ENCODE assay signal across 29 cellular contexts in genomic region chr6:144776031-144776819, GRCh38.
A peak's percentile ranks its signal among the peaks of the same experiment; 100 is the strongest.
DNase-seq lines count a peak whose midpoint lies in the region; ATAC-seq, FAIRE-seq and TF ChIP-seq lines count a peak whose summit lies in the region.
"Had no signal": no experiment of that assay in that cellular context is flagged by ENCODE, and none has a peak within 500 bp of the region (broad histone marks: within the 10 kb centered on the region; RNA-seq: fewer than 3 reads in every experiment).

No MANE protein-coding gene starts in this region.

- H3K4me1 ChIP-seq in CD8-positive, alpha-beta T cell (ENCODE audit: insufficient read depth, low read length), result no peaks in the 10 kb centered on the region
- H3K4me1 ChIP-seq in kidney (ENCODE audit: control insufficient read depth in 1 of 2, insufficient read depth in 1 of 2, low read depth in 1 of 2, low read length in 2 of 2) (peaks cover 6 to 10% of the 10 kb centered on the region in 2 donors), mucosa of descending colon (ENCODE audit: low read depth) (no peaks in the 10 kb centered on the region)
- H3K4me1 ChIP-seq: breast epithelium, gastroesophageal sphincter, left ventricle myocardium inferior had no signal

- no peak overlapping the region for H3K9ac ChIP-seq in kidney (ENCODE audit: low read length in 2 of 2)

- H3K27ac ChIP-seq in CD8-positive, alpha-beta T cell (ENCODE audit: low read depth, low read length), result no peak overlapping the region
- peak overlapping the region; percentile 2 to 60 for H3K27ac ChIP-seq in kidney (ENCODE audit: low read depth in 2 of 2, low read length in 2 of 2)
- H3K27ac ChIP-seq: breast epithelium, gastroesophageal sphincter, left ventricle myocardium inferior had no signal

- FAIRE-seq in kidney (lab: Jason Lieb, UNC), result peak; percentile 62
- FAIRE-seq: endothelial cell of umbilical vein had no signal

- no peak overlapping the region for H3K4me3 Mint-ChIP-seq in CD8-positive, alpha-beta T cell
- H3K4me3 Mint-ChIP-seq: B cell; HFFc6; mesothelial cell of epicardium; naive B cell; stimulated activated effector memory CD8-positive, alpha-beta T cell treated with anti-CD3 and anti-CD28 coated beads, Interleukin-12 subunit alpha, Interleukin-12 subunit beta, amount 100 ng/mL, for 72 hours; T-helper 2 cell treated with Interferon-gamma antibody and Interleukin-4, amounts not matched to agents 5 μg/mL and 100 μg/mL, for 36 hours had no signal

- POLR2A ChIA-PET in CD8-positive, alpha-beta T cell (lab: Charles Lee), result interaction anchor here (0.6 to 1.3 kb wide), 2 partner anchors 12 to 836 kb away, joined by 3 read pairs; no protein-coding TSS in a partner anchor

- H3K4me1 Mint-ChIP-seq in CD8-positive, alpha-beta T cell (ENCODE audit: low read depth), result peaks cover 4% of the 10 kb centered on the region
- H3K4me1 Mint-ChIP-seq: B cell, mesothelial cell of epicardium had no signal

- H3K9me3 Mint-ChIP-seq in CD8-positive, alpha-beta T cell, result no peaks in the 10 kb centered on the region
- H3K9me3 Mint-ChIP-seq: activated naive CD4-positive, alpha-beta T cell treated with anti-CD3 and anti-CD28 coated beads, Interleukin-2, amount 50 U/mL, for 72 hours; HFFc6; mesothelial cell of epicardium; naive B cell; stimulated activated effector memory CD8-positive, alpha-beta T cell treated with anti-CD3 and anti-CD28 coated beads, Interleukin-12 subunit alpha, Interleukin-12 subunit beta, amount 100 ng/mL, for 72 hours; T-helper 2 cell treated with Interferon-gamma antibody and Interleukin-4, amounts not matched to agents 5 μg/mL and 100 μg/mL, for 36 hours had no signal

- CTCF ChIA-PET in CD8-positive, alpha-beta T cell (lab: Charles Lee), result no interaction called here

- H3K36me3 Mint-ChIP-seq in CD8-positive, alpha-beta T cell, result peaks cover 68% of the 10 kb centered on the region

- no peak for ATAC-seq in CD8-positive, alpha-beta T cell
- ATAC-seq in mucosa of descending colon, result peak; percentile 78
- ATAC-seq: activated naive CD4-positive, alpha-beta T cell treated with anti-CD3 and anti-CD28 coated beads, Interleukin-2, amount 50 U/mL, for 72 hours; gastroesophageal sphincter; Panc1; stimulated activated effector memory CD8-positive, alpha-beta T cell treated with anti-CD3 and anti-CD28 coated beads, Interleukin-12 subunit alpha, Interleukin-12 subunit beta, amount 100 ng/mL, for 72 hours had no signal

- peaks cover 15% of the 10 kb centered on the region for H3K36me3 ChIP-seq in CD8-positive, alpha-beta T cell (ENCODE audit: insufficient read depth, low read length)
- H3K36me3 ChIP-seq in kidney (ENCODE audit: control insufficient read depth in 1 of 2, insufficient read depth in 2 of 2, low read length in 2 of 2), result peaks cover 0 to 9% of the 10 kb centered on the region in 2 donors
- no peaks in the 10 kb centered on the region for H3K36me3 ChIP-seq in mucosa of descending colon (ENCODE audit: low read depth)

- H3K9me3 ChIP-seq in CD8-positive, alpha-beta T cell (ENCODE audit: low read length), result no peaks in the 10 kb centered on the region
- H3K9me3 ChIP-seq in kidney (ENCODE audit: control insufficient read depth in 1 of 2, low read length in 2 of 2), result no peaks in the 10 kb centered on the region
- H3K9me3 ChIP-seq in mucosa of descending colon, result no peaks in the 10 kb centered on the region
- H3K9me3 ChIP-seq: breast epithelium, gastroesophageal sphincter, left ventricle myocardium inferior had no signal

- TF ChIP-seq CTCF in CD8-positive, alpha-beta T cell (IDR thresholded peaks at IDR 0.05), result no peak
- TF ChIP-seq CTCF in kidney (IDR thresholded peaks at IDR 0.05; ENCODE audit: borderline replicate concordance, extremely low read depth, insufficient read depth), result no peak
- TF ChIP-seq CTCF in mucosa of descending colon (IDR thresholded peaks at IDR 0.05), result no peak
- TF ChIP-seq CTCF in foreskin fibroblast (IDR thresholded peaks at IDR 0.05; ENCODE audit: low read depth, low read length), result no peak

- no peak for DNase-seq in CD8-positive, alpha-beta T cell
- DNase-seq in HK-2 (ENCODE audit: unreplicated experiment) (peak; percentile 5), kidney (no peak), mucosa of descending colon (no peak), 8988T (no peak), foreskin fibroblast (no peak), SKM-1 (lab: John Stamatoyannopoulos, UW; ENCODE audit: unreplicated experiment) (no peak), superior temporal gyrus (ENCODE audit: extremely low spot score) (no peak)
- DNase-seq: activated CD4-positive, alpha-beta T cell treated with anti-CD3 and anti-CD28 coated beads for 4 hours; DMS53; HFFc6; hypothalamus; KG1; left ventricle myocardium inferior; naive B cell; NCI-H1105; NCI-H187 treated with DMSO at 0.1 percent for 48 hours; NCI-H526; SHP77; trophoblast cell had no signal

- intact Hi-C loops in CD8-positive, alpha-beta T cell (cut with DNase I, micrococcal nuclease), result loop anchor here in 1 of 2 experiments (10.0 kb wide), 1 partner anchor 191 kb away; no protein-coding TSS in a partner anchor
- intact Hi-C loops in kidney (cut with DNase I) (no loop called here), mucosa of descending colon (cut with DNase I, micrococcal nuclease) (no loop called here)

- H3K27ac Mint-ChIP-seq in CD8-positive, alpha-beta T cell, result peak overlapping the region; percentile 15
- H3K27ac Mint-ChIP-seq: B cell; HFFc6; mesothelial cell of epicardium; stimulated activated effector memory CD8-positive, alpha-beta T cell treated with anti-CD3 and anti-CD28 coated beads, Interleukin-12 subunit alpha, Interleukin-12 subunit beta, amount 100 ng/mL, for 72 hours; T-helper 2 cell treated with Interferon-gamma antibody and Interleukin-4, amounts not matched to agents 5 μg/mL and 100 μg/mL, for 36 hours had no signal

- H3K27me3 ChIP-seq in CD8-positive, alpha-beta T cell (ENCODE audit: insufficient read depth, low read length), result no peaks in the 10 kb centered on the region
- H3K27me3 ChIP-seq: breast epithelium, gastroesophageal sphincter had no signal

- no peaks in the 10 kb centered on the region for H3K27me3 Mint-ChIP-seq in CD8-positive, alpha-beta T cell (ENCODE audit: low read depth)
- H3K27me3 Mint-ChIP-seq: B cell, naive B cell had no signal

- H3K4me3 ChIP-seq in CD8-positive, alpha-beta T cell (ENCODE audit: low read depth, low read length), result no peak overlapping the region
- H3K4me3 ChIP-seq in kidney (ENCODE audit: low read length in 2 of 2), result no peak overlapping the region
- H3K4me3 ChIP-seq in mucosa of descending colon, result no peak overlapping the region
- no peak overlapping the region for H3K4me3 ChIP-seq in foreskin fibroblast (ENCODE audit: low read depth in 1 of 2, low read length in 2 of 2)
- H3K4me3 ChIP-seq: breast epithelium, gastroesophageal sphincter, left ventricle myocardium inferior had no signal
